8 cellular contexts compared by ENCODE assay signal in the genomic region with DNA sequence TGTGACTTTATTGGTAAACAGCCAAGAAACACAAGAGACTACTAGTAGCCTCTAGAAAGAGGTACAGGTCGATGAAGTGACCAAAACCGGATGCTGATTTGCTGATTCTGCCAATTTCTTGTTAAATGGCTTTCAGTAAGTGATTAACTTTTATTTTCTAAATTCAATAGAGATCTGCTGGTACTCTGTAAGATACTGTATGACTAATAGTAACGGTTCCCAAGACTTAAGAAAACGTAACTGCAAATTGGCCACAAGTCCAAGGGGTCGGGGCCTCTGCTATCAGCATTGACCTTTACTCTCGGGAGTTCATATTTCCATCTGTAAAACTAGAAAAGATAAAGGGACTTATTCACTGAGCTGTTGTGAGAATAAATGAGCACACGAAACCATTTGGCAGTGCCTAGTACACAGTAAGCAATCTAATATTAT. TPM values are rescaled to one million over a fixed set of nuclear protein-coding genes. Genes with fewer than 3 reads are reported as not detected.
DNase-seq lines count a peak whose midpoint lies in the region; ATAC-seq and TF ChIP-seq lines count a peak whose summit lies in the region.

No MANE protein-coding gene starts in this region.

- H3K4me3 Mint-ChIP-seq in Calu3 (ENCODE audit: low read depth, unreplicated experiment): peak overlapping the region; percentile 80
- H3K4me3 Mint-ChIP-seq in activated CD4-positive, alpha-beta memory T cell treated with anti-CD3 and anti-CD28 coated beads, Interleukin-2, amount 10 ng/mL, durations not matched to agents 7 days and 5 days: peak overlapping the region; percentile 56

- H3K36me3 ChIP-seq in mesodermal cell (ENCODE audit: control insufficient read depth, insufficient read depth, low read length) (peaks cover 34% of the 10 kb centered on the region), sigmoid colon (no peaks in the 10 kb centered on the region)

- peak overlapping the region; percentile 87 for H3K4me3 ChIP-seq in mesodermal cell (ENCODE audit: extremely low read depth, insufficient read depth, low read length, poor library complexity, severe bottlenecking)
- peak overlapping the region in 1 of 4 donors; percentile 79 for H3K4me3 ChIP-seq in sigmoid colon

- POLR2A ChIA-PET in activated CD4-positive, alpha-beta memory T cell treated with anti-CD3 and anti-CD28 coated beads, Interleukin-2, amount 10 ng/mL, durations not matched to agents 7 days and 5 days (lab: Charles Lee): interaction anchor here (0.9 to 4.2 kb wide), 9 partner anchors 9 to 444 kb away, joined by 4 to 33 read pairs (median 11); partner anchors contain the start of gene ING3

- DNase-seq in Calu3 (peak; percentile 22), NCI-H1436 (lab: John Stamatoyannopoulos, UW) (no peak), sigmoid colon (no peak), NCI-H2227 (lab: John Stamatoyannopoulos, UW; ENCODE audit: unreplicated experiment) (no peak)
- DNase-seq in activated CD4-positive, alpha-beta memory T cell treated with anti-CD3 and anti-CD28 coated beads, Interleukin-2, amount 10 ng/mL, durations not matched to agents 7 days and 5 days: no peak

- H3K27me3 ChIP-seq in sigmoid colon: no peaks in the 10 kb centered on the region

- BruUV-seq in Calu3 (replicated peaks; lab: Mats Ljungman, UMichigan): no TSS peak

- H3K9me3 ChIP-seq in mesodermal cell (ENCODE audit: control insufficient read depth, low read length) (peaks cover 5% of the 10 kb centered on the region), sigmoid colon (no peaks in the 10 kb centered on the region)

- H3K4me1 ChIP-seq in mesodermal cell (ENCODE audit: control insufficient read depth, insufficient read depth, low read length, poor library complexity, severe bottlenecking) (peaks cover 3% of the 10 kb centered on the region), sigmoid colon (peaks cover 0 to 33% (median 17%) of the 10 kb centered on the region in 4 donors)

- TF ChIP-seq EP300 in sigmoid colon (IDR thresholded peaks at IDR 0.05): no peak

- no peaks in the 10 kb centered on the region for H3K27me3 Mint-ChIP-seq in Calu3 (ENCODE audit: unreplicated experiment)
- H3K27me3 Mint-ChIP-seq in activated CD4-positive, alpha-beta memory T cell treated with anti-CD3 and anti-CD28 coated beads, Interleukin-2, amount 10 ng/mL, durations not matched to agents 7 days and 5 days: no peaks in the 10 kb centered on the region

- ATAC-seq in HG02759 (IDR thresholded peaks at IDR 0.05; ENCODE audit: unreplicated experiment) (peak; percentile 10), GM21737 (IDR thresholded peaks at IDR 0.05; ENCODE audit: unreplicated experiment) (no peak)

- H3K4me1 Mint-ChIP-seq in Calu3 (ENCODE audit: low read depth, unreplicated experiment): peaks cover 33% of the 10 kb centered on the region
- peaks cover 51% of the 10 kb centered on the region for H3K4me1 Mint-ChIP-seq in activated CD4-positive, alpha-beta memory T cell treated with anti-CD3 and anti-CD28 coated beads, Interleukin-2, amount 10 ng/mL, durations not matched to agents 7 days and 5 days

- TF ChIP-seq CTCF in Calu3 (IDR thresholded peaks at IDR 0.05; ENCODE audit: unreplicated experiment) (no peak), sigmoid colon (IDR thresholded peaks at IDR 0.05) (no peak)

- TF ChIP-seq POLR2A in sigmoid colon (IDR thresholded peaks at IDR 0.05): no peak

- intact Hi-C loops in Calu3 (cut with micrococcal nuclease; ENCODE audit: unreplicated experiment) (loop anchor here (1.0 to 5.0 kb wide), 2 partner anchors 43 to 150 kb away; no protein-coding TSS in a partner anchor), sigmoid colon (cut with DNase I) (loop anchor here (10.0 kb wide), 1 partner anchor 150 kb away; no protein-coding TSS in a partner anchor)

- 80 to 100% methylated on average over 1 to 2 of the region's 7 CpGs for WGBS in mesodermal cell (ENCODE audit: insufficient coverage in 2 of 2), 2 experiments
- 26 to 69% methylated on average over 7 of the region's 7 CpGs for WGBS in sigmoid colon, 2 donors

- peaks cover 4% of the 10 kb centered on the region for H3K9me3 Mint-ChIP-seq in Calu3 (ENCODE audit: low read depth, unreplicated experiment)
- no peaks in the 10 kb centered on the region for H3K9me3 Mint-ChIP-seq in activated CD4-positive, alpha-beta memory T cell treated with anti-CD3 and anti-CD28 coated beads, Interleukin-2, amount 10 ng/mL, durations not matched to agents 7 days and 5 days

- H3K36me3 Mint-ChIP-seq in Calu3 (ENCODE audit: insufficient read depth, unreplicated experiment): peaks cover 54% of the 10 kb centered on the region
- peaks cover 29% of the 10 kb centered on the region for H3K36me3 Mint-ChIP-seq in activated CD4-positive, alpha-beta memory T cell treated with anti-CD3 and anti-CD28 coated beads, Interleukin-2, amount 10 ng/mL, durations not matched to agents 7 days and 5 days (ENCODE audit: low read depth)

- H3K27ac ChIP-seq in mesodermal cell (ENCODE audit: low read depth, low read length, severe bottlenecking) (no peak overlapping the region), sigmoid colon (no peak overlapping the region)

- CTCF ChIA-PET in Calu3 (lab: Charles Lee): interaction anchor here (1.2 to 1.8 kb wide), 2 partner anchors 77 to 599 kb away, joined by 3 to 6 read pairs; no protein-coding TSS in a partner anchor
- CTCF ChIA-PET in activated CD4-positive, alpha-beta memory T cell treated with anti-CD3 and anti-CD28 coated beads, Interleukin-2, amount 10 ng/mL, durations not matched to agents 7 days and 5 days (lab: Charles Lee): interaction anchor here (0.8 to 4.2 kb wide), 14 partner anchors 8 to 153 kb away, joined by 3 to 76 read pairs (median 18); no protein-coding TSS in a partner anchor

- peak overlapping the region; percentile 77 for H3K27ac Mint-ChIP-seq in Calu3 (ENCODE audit: unreplicated experiment)
- peak overlapping the region; percentile 54 for H3K27ac Mint-ChIP-seq in activated CD4-positive, alpha-beta memory T cell treated with anti-CD3 and anti-CD28 coated beads, Interleukin-2, amount 10 ng/mL, durations not matched to agents 7 days and 5 days

RNA-seq across cellular contexts. Expression of gene FAM3C, which starts 1.4 kb away (rescaled TPM):
- total RNA-seq in Calu3 (2022) (178 and 206 TPM in 2 replicates), sigmoid colon (10 to 100 TPM; 32.1 to 58.9 (median 49.2) TPM)
- 10 to 100 TPM; 40.7 to 41.0 TPM for total RNA-seq in activated CD4-positive, alpha-beta memory T cell treated with anti-CD3 and anti-CD28 coated beads, Interleukin-2, amount 10 ng/mL, durations not matched to agents 7 days and 5 days
- polyA plus RNA-seq in mesodermal cell (2013, experiment 1 of 2): 66.5 TPM
- polyA plus RNA-seq in mesodermal cell (2013, experiment 2 of 2): 72.1 TPM
- 10 to 100 TPM in 2 of 3 donors, 1 to 10 TPM in 1; 9.0 to 35.2 (median 15.6) TPM for polyA plus RNA-seq in sigmoid colon
